8 cellular contexts compared by ENCODE assay signal in the genomic region with DNA sequence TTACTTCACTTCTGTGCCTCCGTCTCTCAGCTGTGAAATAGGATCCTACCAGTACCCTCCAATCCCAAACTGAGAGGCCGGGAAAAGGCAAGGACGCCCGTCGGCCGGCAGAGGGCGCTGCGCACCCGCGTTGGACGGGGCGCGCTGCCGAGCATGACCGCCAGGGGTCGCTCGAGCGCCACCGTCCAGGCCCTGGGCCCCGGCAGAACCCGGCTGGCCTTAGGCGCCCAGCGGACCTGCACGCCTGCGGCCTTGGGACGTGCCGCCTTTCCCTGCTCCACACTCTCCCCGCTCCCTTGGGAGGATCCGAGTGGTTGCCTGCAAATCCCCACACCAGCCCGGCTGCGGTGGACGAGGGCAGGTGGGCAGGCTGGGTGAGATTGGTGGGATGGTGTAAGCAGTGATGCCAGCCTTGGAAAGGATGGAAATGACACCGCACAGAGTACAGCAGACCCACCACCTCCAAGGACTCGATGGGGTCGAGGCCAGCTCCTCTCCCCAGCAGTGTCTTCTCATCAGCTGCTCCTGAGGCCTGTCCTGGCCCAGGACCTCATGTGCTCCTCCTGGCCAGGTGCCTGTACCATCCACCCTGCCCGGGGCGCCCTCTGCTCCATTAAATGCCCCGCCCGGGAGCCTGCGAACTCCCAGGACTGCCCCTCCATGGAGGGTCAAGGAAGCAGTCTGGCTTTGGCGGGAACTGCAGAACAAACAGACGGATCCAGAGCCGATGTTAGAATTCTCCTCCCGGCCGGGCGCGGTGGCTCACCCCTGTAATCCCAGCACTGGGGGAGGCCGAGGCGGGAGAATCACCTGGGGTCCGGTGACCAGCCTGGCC. TPM values are rescaled to one million over a fixed set of nuclear protein-coding genes. Genes with fewer than 3 reads are reported as not detected.
DNase-seq lines count a peak whose midpoint lies in the region; ATAC-seq and TF ChIP-seq lines count a peak whose summit lies in the region.

No MANE protein-coding gene starts in this region.

- peak in 4 of 5 donors; percentile 66 to 80 (median 69) for DNase-seq in CD4-positive, alpha-beta memory T cell
- DNase-seq in NOMO-1 treated with DMSO at 0.1 percent for 48 hours (lab: John Stamatoyannopoulos, UW; ENCODE audit: unreplicated experiment) (peak; percentile 35), activated T-cell treated with anti-CD3 and anti-CD28 coated beads for 4 hours (peak; percentile 57), epithelial cell of esophagus (ENCODE audit: low read depth) (peak; percentile 53), myocyte (ENCODE audit: low read depth) (peak; percentile 69)
- peak; percentile 62 for DNase-seq in stimulated activated naive B cell treated with anti-CD40 and anti-IgM and Interleukin-4, amounts not matched to agents 10 μg/mL and 1 μg/mL and 100 μg/mL, for 72 hours

- H3K4me1 Mint-ChIP-seq in CD4-positive, alpha-beta memory T cell: peaks cover 27 to 50% (median 35%) of the 10 kb centered on the region in 4 donors
- H3K4me1 Mint-ChIP-seq in stimulated activated naive B cell treated with anti-CD40 and anti-IgM and Interleukin-4, amounts not matched to agents 10 μg/mL and 1 μg/mL and 100 μg/mL, for 72 hours: peaks cover 20 to 38% of the 10 kb centered on the region in 2 donors

- H3K4me3 ChIP-seq in CD4-positive, alpha-beta memory T cell (ENCODE audit: low read length in 2 of 2): no peak overlapping the region
- no peak overlapping the region for H3K4me3 ChIP-seq in epithelial cell of esophagus (ENCODE audit: low read length)

- H3K9me3 Mint-ChIP-seq in CD4-positive, alpha-beta memory T cell: peaks cover 0 to 1% (median 0%) of the 10 kb centered on the region in 8 donors
- H3K9me3 Mint-ChIP-seq in stimulated activated naive B cell treated with anti-CD40 and anti-IgM and Interleukin-4, amounts not matched to agents 10 μg/mL and 1 μg/mL and 100 μg/mL, for 72 hours: no peaks in the 10 kb centered on the region

- H3K27ac Mint-ChIP-seq in CD4-positive, alpha-beta memory T cell: peak overlapping the region in 5 of 7 donors; percentile 5 to 75 (median 23)
- H3K27ac Mint-ChIP-seq in stimulated activated naive B cell treated with anti-CD40 and anti-IgM and Interleukin-4, amounts not matched to agents 10 μg/mL and 1 μg/mL and 100 μg/mL, for 72 hours: no peak overlapping the region

- intact Hi-C loops in CD4-positive, alpha-beta memory T cell (cut with micrococcal nuclease): loop anchor here (1.0 to 10.0 kb wide), 8 partner anchors 48 to 722 kb away; partner anchors contain the start of gene SRP9

- peaks cover 36% of the 10 kb centered on the region for H3K4me1 ChIP-seq in CD4-positive, alpha-beta memory T cell (ENCODE audit: insufficient read depth, low read length)

- H3K4me3 Mint-ChIP-seq in CD4-positive, alpha-beta memory T cell: no peak overlapping the region
- no peak overlapping the region for H3K4me3 Mint-ChIP-seq in stimulated activated naive B cell treated with anti-CD40 and anti-IgM and Interleukin-4, amounts not matched to agents 10 μg/mL and 1 μg/mL and 100 μg/mL, for 72 hours

- H3K36me3 Mint-ChIP-seq in CD4-positive, alpha-beta memory T cell: no peaks in the 10 kb centered on the region
- H3K36me3 Mint-ChIP-seq in stimulated activated naive B cell treated with anti-CD40 and anti-IgM and Interleukin-4, amounts not matched to agents 10 μg/mL and 1 μg/mL and 100 μg/mL, for 72 hours: peaks cover 0 to 3% of the 10 kb centered on the region in 2 donors

- H3K27me3 Mint-ChIP-seq in CD4-positive, alpha-beta memory T cell: peaks cover 0 to 3% of the 10 kb centered on the region in 2 donors
- H3K27me3 Mint-ChIP-seq in stimulated activated naive B cell treated with anti-CD40 and anti-IgM and Interleukin-4, amounts not matched to agents 10 μg/mL and 1 μg/mL and 100 μg/mL, for 72 hours: no peaks in the 10 kb centered on the region

- POLR2A ChIA-PET in CD4-positive, alpha-beta memory T cell (lab: Charles Lee; ENCODE audit: partially characterized antibody): interaction anchor here (0.7 to 1.9 kb wide), 5 partner anchors 30 to 367 kb away, joined by 3 to 6 read pairs (median 5); partner anchors contain the start of genes LBR and SRP9

- H3K36me3 ChIP-seq in CD4-positive, alpha-beta memory T cell (ENCODE audit: insufficient read depth, low read length): no peaks in the 10 kb centered on the region

- no peaks in the 10 kb centered on the region for H3K27me3 ChIP-seq in CD4-positive, alpha-beta memory T cell (ENCODE audit: insufficient read depth, low read length)

- H3K27ac ChIP-seq in CD4-positive, alpha-beta memory T cell (ENCODE audit: low read depth, low read length): no peak overlapping the region

- ATAC-seq in GM19438 (IDR thresholded peaks at IDR 0.05; ENCODE audit: low read depth, unreplicated experiment) (peak; percentile 61), HG03520 (IDR thresholded peaks at IDR 0.05; ENCODE audit: unreplicated experiment) (peak; percentile 65)
- peak; percentile 79 to 80 for ATAC-seq in stimulated activated naive B cell treated with anti-CD40 and anti-IgM and Interleukin-4, amounts not matched to agents 10 μg/mL and 1 μg/mL and 100 μg/mL, for 72 hours (replicated peaks)

- CTCF ChIA-PET in CD4-positive, alpha-beta memory T cell (lab: Charles Lee; ENCODE audit: partially characterized antibody): interaction anchor here (0.6 to 4.8 kb wide), 33 partner anchors 7 to 645 kb away, joined by 3 to 48 read pairs (median 5); partner anchors contain the start of genes PYCR2 and SRP9

- peak; percentile 81 for TF ChIP-seq CTCF in epithelial cell of esophagus (IDR thresholded peaks at IDR 0.05; ENCODE audit: insufficient read depth, low read depth, low read length, missing control alignments)

- no peaks in the 10 kb centered on the region for H3K9me3 ChIP-seq in CD4-positive, alpha-beta memory T cell (ENCODE audit: control insufficient read depth in 1 of 2, low read length in 2 of 2)

RNA-seq across cellular contexts. Expression of gene LBR, which starts 47.4 kb away (rescaled TPM):
- 100 to 1,000 TPM; 138 to 150 TPM for total RNA-seq in CD4-positive, alpha-beta memory T cell
- polyA plus RNA-seq in CD4-positive, alpha-beta memory T cell: 100 to 1,000 TPM; 106 to 121 TPM
- total RNA-seq in myocyte: 13.7 and 14.3 TPM in 2 replicates
- polyA plus RNA-seq in myocyte (2012): 5.1 TPM
